In genomic region chr22:50415426-50415825, GRCh38 we compare ENCODE assay signal across 21 cellular contexts.
"Had no signal": no experiment of that assay in that cellular context is flagged by ENCODE, and none has a peak within 500 bp of the region (broad histone marks: within the 10 kb centered on the region; RNA-seq: fewer than 3 reads in every experiment).

No MANE protein-coding gene starts in this region.

- H3K27me3 ChIP-seq: dorsolateral prefrontal cortex, ovary, spleen, transverse colon had no signal

- H3K4me3 Mint-ChIP-seq: naive thymus-derived CD4-positive, alpha-beta T cell; nephron; stimulated activated memory B cell treated with anti-CD40 and anti-IgM and Interleukin-4, amounts not matched to agents 10 μg/mL and 1 μg/mL and 100 μg/mL, for 72 hours had no signal

- H3K27ac ChIP-seq: ovary, psoas muscle, skin epidermis, spleen, transverse colon had no signal

- FAIRE-seq: frontal cortex, keratinocyte had no signal

- H3K4me1 ChIP-seq: spleen, transverse colon had no signal

- H3K9me3 ChIP-seq: ovary, psoas muscle, spleen, transverse colon had no signal

- H3K27ac Mint-ChIP-seq: naive thymus-derived CD4-positive, alpha-beta T cell; nephron; stimulated activated memory B cell treated with anti-CD40 and anti-IgM and Interleukin-4, amounts not matched to agents 10 μg/mL and 1 μg/mL and 100 μg/mL, for 72 hours had no signal

- H3K4me1 Mint-ChIP-seq: nephron had no signal

- H3K27me3 Mint-ChIP-seq: naive thymus-derived CD4-positive, alpha-beta T cell; stimulated activated memory B cell treated with anti-CD40 and anti-IgM and Interleukin-4, amounts not matched to agents 10 μg/mL and 1 μg/mL and 100 μg/mL, for 72 hours had no signal

- ATAC-seq: left lobe of liver; naive thymus-derived CD4-positive, alpha-beta T cell; psoas muscle; right cardiac atrium; stimulated activated memory B cell treated with anti-CD40 and anti-IgM and Interleukin-4, amounts not matched to agents 10 μg/mL and 1 μg/mL and 100 μg/mL, for 72 hours; stimulated activated naive CD8-positive, alpha-beta T cell treated with anti-CD3 and anti-CD28 coated beads, Interleukin-15, Interleukin-2, amounts not matched to agents 100 U/mL and 50 U/mL, for 24 hours had no signal

- H3K36me3 ChIP-seq: ovary had no signal

- H3K4me3 ChIP-seq: dorsolateral prefrontal cortex, ovary, psoas muscle, skin epidermis, spleen, transverse colon had no signal

- DNase-seq: cortex of kidney; dorsolateral prefrontal cortex; effector CD4-positive, alpha-beta T cell; mammary epithelial cell; mesendoderm; midbrain; naive thymus-derived CD4-positive, alpha-beta T cell; nucleus accumbens; ovary; psoas muscle; spleen; stimulated activated CD4-positive, alpha-beta T cell treated with anti-CD3 and anti-CD28 coated beads, Interleukin-4, amount 100 ng/mL, for 4 hours; stimulated activated naive CD8-positive, alpha-beta T cell treated with anti-CD3 and anti-CD28 coated beads, Interleukin-15, Interleukin-2, amounts not matched to agents 100 U/mL and 50 U/mL, for 24 hours; transverse colon had no signal

- H3K9me3 Mint-ChIP-seq: naive thymus-derived CD4-positive, alpha-beta T cell; nephron; stimulated activated memory B cell treated with anti-CD40 and anti-IgM and Interleukin-4, amounts not matched to agents 10 μg/mL and 1 μg/mL and 100 μg/mL, for 72 hours had no signal
